In genomic region chr21:27164208-27165172, GRCh38 we compare ENCODE assay signal across 1 cellular context.
A peak's percentile ranks its signal among the peaks of the same experiment; 100 is the strongest.
TF ChIP-seq lines count a peak whose summit lies in the region.

No MANE protein-coding gene starts in this region.

TF ChIP-seq in HepG2, 621 proteins besides CTCF, POLR2A, EP300 and RAD21 (continued from another document):
- TF ChIP-seq ZHX2 (IDR thresholded peaks at IDR 0.05; ENCODE audit: low read depth): no peak
- TF ChIP-seq ZHX2 (CRISPR knock-in tag; IDR thresholded peaks at IDR 0.05; ENCODE audit: borderline replicate concordance): no peak
- no peak for TF ChIP-seq ZNF546 (CRISPR knock-in tag; conservative IDR thresholded peaks at IDR 0.05)
- TF ChIP-seq PRDM4 (CRISPR knock-in tag; IDR thresholded peaks at IDR 0.05; ENCODE audit: borderline replicate concordance): no peak
- TF ChIP-seq ZNF446 (CRISPR knock-in tag; IDR thresholded peaks at IDR 0.05): no peak
- no peak for TF ChIP-seq ZNF558 (CRISPR knock-in tag; IDR thresholded peaks at IDR 0.05; ENCODE audit: borderline replicate concordance)
- TF ChIP-seq CREB1 (IDR thresholded peaks at IDR 0.05): peak; percentile 93
- TF ChIP-seq CREB1 (CRISPR knock-in tag; IDR thresholded peaks at IDR 0.05): no peak
- TF ChIP-seq HIC2 (CRISPR knock-in tag; IDR thresholded peaks at IDR 0.05; ENCODE audit: low read depth): no peak
- TF ChIP-seq, protein P1, sequence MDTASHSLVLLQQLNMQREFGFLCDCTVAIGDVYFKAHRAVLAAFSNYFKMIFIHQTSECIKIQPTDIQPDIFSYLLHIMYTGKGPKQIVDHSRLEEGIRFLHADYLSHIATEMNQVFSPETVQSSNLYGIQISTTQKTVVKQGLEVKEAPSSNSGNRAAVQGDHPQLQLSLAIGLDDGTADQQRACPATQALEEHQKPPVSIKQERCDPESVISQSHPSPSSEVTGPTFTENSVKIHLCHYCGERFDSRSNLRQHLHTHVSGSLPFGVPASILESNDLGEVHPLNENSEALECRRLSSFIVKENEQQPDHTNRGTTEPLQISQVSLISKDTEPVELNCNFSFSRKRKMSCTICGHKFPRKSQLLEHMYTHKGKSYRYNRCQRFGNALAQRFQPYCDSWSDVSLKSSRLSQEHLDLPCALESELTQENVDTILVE (CRISPR knock-in tag; IDR thresholded peaks at IDR 0.05): no peak
- no peak for TF ChIP-seq SMYD3 (CRISPR knock-in tag; IDR thresholded peaks at IDR 0.05)
- TF ChIP-seq, protein P2, sequence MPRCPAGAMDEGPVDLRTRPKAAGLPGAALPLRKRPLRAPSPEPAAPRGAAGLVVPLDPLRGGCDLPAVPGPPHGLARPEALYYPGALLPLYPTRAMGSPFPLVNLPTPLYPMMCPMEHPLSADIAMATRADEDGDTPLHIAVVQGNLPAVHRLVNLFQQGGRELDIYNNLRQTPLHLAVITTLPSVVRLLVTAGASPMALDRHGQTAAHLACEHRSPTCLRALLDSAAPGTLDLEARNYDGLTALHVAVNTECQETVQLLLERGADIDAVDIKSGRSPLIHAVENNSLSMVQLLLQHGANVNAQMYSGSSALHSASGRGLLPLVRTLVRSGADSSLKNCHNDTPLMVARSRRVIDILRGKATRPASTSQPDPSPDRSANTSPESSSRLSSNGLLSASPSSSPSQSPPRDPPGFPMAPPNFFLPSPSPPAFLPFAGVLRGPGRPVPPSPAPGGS (CRISPR knock-in tag; IDR thresholded peaks at IDR 0.05): no peak
- TF ChIP-seq, protein P3, sequence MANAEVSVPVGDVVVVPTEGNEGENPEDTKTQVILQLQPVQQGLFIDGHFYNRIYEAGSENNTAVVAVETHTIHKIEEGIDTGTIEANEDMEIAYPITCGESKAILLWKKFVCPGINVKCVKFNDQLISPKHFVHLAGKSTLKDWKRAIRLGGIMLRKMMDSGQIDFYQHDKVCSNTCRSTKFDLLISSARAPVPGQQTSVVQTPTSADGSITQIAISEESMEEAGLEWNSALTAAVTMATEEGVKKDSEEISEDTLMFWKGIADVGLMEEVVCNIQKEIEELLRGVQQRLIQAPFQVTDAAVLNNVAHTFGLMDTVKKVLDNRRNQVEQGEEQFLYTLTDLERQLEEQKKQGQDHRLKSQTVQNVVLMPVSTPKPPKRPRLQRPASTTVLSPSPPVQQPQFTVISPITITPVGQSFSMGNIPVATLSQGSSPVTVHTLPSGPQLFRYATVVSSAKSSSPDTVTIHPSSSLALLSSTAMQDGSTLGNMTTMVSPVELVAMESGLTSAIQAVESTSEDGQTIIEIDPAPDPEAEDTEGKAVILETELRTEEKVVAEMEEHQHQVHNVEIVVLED (CRISPR knock-in tag; IDR thresholded peaks at IDR 0.05; ENCODE audit: borderline replicate concordance): no peak
- peak; percentile 96 for TF ChIP-seq ATF7 (IDR thresholded peaks at IDR 0.05)
- TF ChIP-seq ATF7 (CRISPR knock-in tag; IDR thresholded peaks at IDR 0.05): no peak
